ENCODE assay signal across 13 cellular contexts in genomic region chrX:38882894-38883620, GRCh38.
DNase-seq lines count a peak whose midpoint lies in the region; ATAC-seq and TF ChIP-seq lines count a peak whose summit lies in the region.
"Had no signal": no experiment of that assay in that cellular context is flagged by ENCODE, and none has a peak within 500 bp of the region (broad histone marks: within the 10 kb centered on the region; RNA-seq: fewer than 3 reads in every experiment).

No MANE protein-coding gene starts in this region.

- no peak overlapping the region for H3K27ac Mint-ChIP-seq in glutamatergic neuron (ENCODE audit: unreplicated experiment)
- H3K27ac Mint-ChIP-seq: CD4-positive, CD25-positive, alpha-beta regulatory T cell; natural killer cell treated with Interleukin-12 subunit alpha and Interleukin-12 subunit beta and Interleukin-15 and Interleukin-18, amount 100 ng/mL, for 72 hours; stimulated activated naive CD8-positive, alpha-beta T cell treated with anti-CD3 and anti-CD28 coated beads, Interleukin-15, Interleukin-2, amounts not matched to agents 100 ng/mL and 50 ng/mL, for 24 hours had no signal

- no peaks in the 10 kb centered on the region for H3K36me3 Mint-ChIP-seq in glutamatergic neuron (ENCODE audit: unreplicated experiment)
- H3K36me3 Mint-ChIP-seq in activated T-cell treated with anti-CD3 and anti-CD28 coated beads, Interleukin-2, amount 50 U/mL, for 4 hours (ENCODE audit: insufficient read depth), result no peaks in the 10 kb centered on the region
- H3K36me3 Mint-ChIP-seq: CD4-positive, CD25-positive, alpha-beta regulatory T cell; natural killer cell treated with Interleukin-12 subunit alpha and Interleukin-12 subunit beta and Interleukin-15 and Interleukin-18, amount 100 ng/mL, for 72 hours had no signal

- no peaks in the 10 kb centered on the region for H3K9me3 Mint-ChIP-seq in glutamatergic neuron (ENCODE audit: unreplicated experiment)
- H3K9me3 Mint-ChIP-seq in activated T-cell treated with anti-CD3 and anti-CD28 coated beads, Interleukin-2, amount 50 U/mL, for 4 hours, result no peaks in the 10 kb centered on the region
- H3K9me3 Mint-ChIP-seq: natural killer cell treated with Interleukin-12 subunit alpha and Interleukin-12 subunit beta and Interleukin-15 and Interleukin-18, amount 100 ng/mL, for 72 hours; stimulated activated naive CD8-positive, alpha-beta T cell treated with anti-CD3 and anti-CD28 coated beads, Interleukin-15, Interleukin-2, amounts not matched to agents 100 ng/mL and 50 ng/mL, for 24 hours had no signal

- no peak overlapping the region for H3K4me3 ChIP-seq in AG09309 (ENCODE audit: control insufficient read depth, low read depth, low read length)
- no peak overlapping the region for H3K4me3 ChIP-seq in HFF-Myc (replicated peaks; ENCODE audit: low read depth, low read length)
- H3K4me3 ChIP-seq in foreskin fibroblast (ENCODE audit: low read depth in 1 of 2, low read length in 2 of 2), result no peak overlapping the region

- DNase-seq in AG09309 (ENCODE audit: low read depth) (peak; percentile 71), HFF-Myc (ENCODE audit: extremely low read depth, low read depth) (peak; percentile 40), SW480 (ENCODE audit: low spot score) (peak; percentile 47), foreskin fibroblast (peak; percentile 91 to 95), glutamatergic neuron (no peak), NCI-H446 (lab: John Stamatoyannopoulos, UW) (no peak), activated gamma-delta T cell (lab: John Stamatoyannopoulos, UW) (no peak)
- no peak for DNase-seq in activated T-cell treated with anti-CD3 and anti-CD28 coated beads, Interleukin-2, amount 50 U/mL, for 4 hours
- DNase-seq: CD4-positive, CD25-positive, alpha-beta regulatory T cell; Karpas-422; NCI-H82 had no signal

- no peak for ATAC-seq in activated T-cell treated with anti-CD3 and anti-CD28 coated beads, Interleukin-2, amount 50 U/mL, for 4 hours
- ATAC-seq: natural killer cell treated with Interleukin-12 subunit alpha and Interleukin-12 subunit beta and Interleukin-15 and Interleukin-18, amount 100 ng/mL, for 72 hours had no signal

- H3K4me3 Mint-ChIP-seq in glutamatergic neuron (ENCODE audit: unreplicated experiment), result no peak overlapping the region
- H3K4me3 Mint-ChIP-seq in activated T-cell treated with anti-CD3 and anti-CD28 coated beads, Interleukin-2, amount 50 U/mL, for 4 hours, result no peak overlapping the region
- H3K4me3 Mint-ChIP-seq: CD4-positive, CD25-positive, alpha-beta regulatory T cell; natural killer cell treated with Interleukin-12 subunit alpha and Interleukin-12 subunit beta and Interleukin-15 and Interleukin-18, amount 100 ng/mL, for 72 hours; stimulated activated naive CD8-positive, alpha-beta T cell treated with anti-CD3 and anti-CD28 coated beads, Interleukin-15, Interleukin-2, amounts not matched to agents 100 ng/mL and 50 ng/mL, for 24 hours had no signal

- TF ChIP-seq CTCF in AG09309 (IDR thresholded peaks at IDR 0.05; ENCODE audit: control insufficient read depth, insufficient read depth, low read depth, low read length, missing control alignments), result no peak
- TF ChIP-seq CTCF in HFF-Myc (IDR thresholded peaks at IDR 0.05; ENCODE audit: low read depth, low read length, missing control alignments), result no peak
- TF ChIP-seq CTCF in foreskin fibroblast (IDR thresholded peaks at IDR 0.05; ENCODE audit: low read depth, low read length), result no peak
- TF ChIP-seq CTCF in glutamatergic neuron (IDR thresholded peaks at IDR 0.05; ENCODE audit: partially characterized antibody, unreplicated experiment), result no peak

- H3K4me1 Mint-ChIP-seq in glutamatergic neuron (ENCODE audit: low read depth, unreplicated experiment), result no peaks in the 10 kb centered on the region
- peaks cover 20% of the 10 kb centered on the region for H3K4me1 Mint-ChIP-seq in activated T-cell treated with anti-CD3 and anti-CD28 coated beads, Interleukin-2, amount 50 U/mL, for 4 hours (ENCODE audit: low read depth)

- H3K27me3 Mint-ChIP-seq in glutamatergic neuron (ENCODE audit: unreplicated experiment), result no peaks in the 10 kb centered on the region
- no peaks in the 10 kb centered on the region for H3K27me3 Mint-ChIP-seq in activated T-cell treated with anti-CD3 and anti-CD28 coated beads, Interleukin-2, amount 50 U/mL, for 4 hours (ENCODE audit: low read depth)
- H3K27me3 Mint-ChIP-seq: CD4-positive, CD25-positive, alpha-beta regulatory T cell; stimulated activated naive CD8-positive, alpha-beta T cell treated with anti-CD3 and anti-CD28 coated beads, Interleukin-15, Interleukin-2, amounts not matched to agents 100 ng/mL and 50 ng/mL, for 24 hours had no signal

Comparison
In these comparisons a context has a peak if more than half of its experiments do, and no peak if none do; other contexts are left out.
1. DNase-seq: peak in AG09309 (single experiment), HFF-Myc (single experiment), SW480 (single experiment) and foreskin fibroblast (2 of 2); none in glutamatergic neuron (single experiment), NCI-H446 (0 of 2), activated gamma-delta T cell (single experiment) and activated T-cell treated with anti-CD3 and anti-CD28 coated beads, Interleukin-2, amount 50 U/mL, for 4 hours (single experiment).